In the genomic region with DNA sequence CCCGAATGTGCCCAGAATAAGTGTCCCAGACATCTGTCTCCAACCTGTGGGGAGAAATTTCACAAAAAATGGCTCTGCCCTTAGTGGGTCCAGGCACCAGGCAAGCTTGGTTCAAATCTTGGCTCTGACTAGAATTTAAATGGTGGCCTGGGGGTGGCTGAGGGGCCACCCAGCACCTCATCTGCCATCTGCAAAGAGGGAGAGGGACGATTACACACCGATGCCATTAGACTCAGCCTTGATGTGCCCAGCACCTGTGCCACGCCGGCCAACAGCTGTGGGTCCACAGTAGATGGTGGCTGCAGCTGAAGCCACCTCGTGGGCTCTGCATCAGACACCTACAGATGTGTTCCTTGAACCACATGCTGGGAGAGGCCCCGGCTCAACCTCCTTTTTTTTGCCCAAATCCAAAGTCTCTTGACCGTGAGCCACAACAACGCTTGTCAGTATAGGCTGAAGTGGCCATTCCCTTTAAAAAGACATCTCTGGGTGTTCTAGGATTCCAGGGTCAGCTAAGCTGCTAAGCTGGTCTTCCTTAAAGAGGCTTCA, we compare ENCODE assay signal across 10 cellular contexts.
"Had no signal": no experiment of that assay in that cellular context is flagged by ENCODE, and none has a peak within 500 bp of the region (broad histone marks: within the 10 kb centered on the region; RNA-seq: fewer than 3 reads in every experiment).

No MANE protein-coding gene starts in this region.

- H3K4me3 Mint-ChIP-seq: activated naive CD4-positive, alpha-beta T cell treated with anti-CD3 and anti-CD28 coated beads, Interleukin-2, amount 50 U/mL, for 24 hours; activated T-cell treated with anti-CD3 and anti-CD28 coated beads, Interleukin-2, amount 50 U/mL, for 4 hours; stimulated activated naive CD8-positive, alpha-beta T cell treated with anti-CD3 and anti-CD28 coated beads, Interleukin-15, Interleukin-2, amounts not matched to agents 100 ng/mL and 50 ng/mL, for 24 hours; type B pancreatic cell had no signal

- ATAC-seq: activated T-cell treated with anti-CD3 and anti-CD28 coated beads, Interleukin-2, amount 50 U/mL, for 4 hours had no signal

- H3K36me3 Mint-ChIP-seq: activated naive CD4-positive, alpha-beta T cell treated with anti-CD3 and anti-CD28 coated beads, Interleukin-2, amount 50 U/mL, for 24 hours; type B pancreatic cell had no signal

- DNase-seq: activated CD4-positive, alpha-beta T cell treated with anti-CD3 and anti-CD28 coated beads, Interleukin-2, amount 50 U/mL, for 48 hours; activated effector memory CD4-positive, alpha-beta T cell treated with Interleukin-2 at 50 U/mL for 16 hours; activated T-cell treated with anti-CD3 and anti-CD28 coated beads, Interleukin-2, amount 50 U/mL, for 4 hours; kidney; midbrain; nucleus accumbens had no signal

- H3K27ac Mint-ChIP-seq: activated naive CD4-positive, alpha-beta T cell treated with anti-CD3 and anti-CD28 coated beads, Interleukin-2, amount 50 U/mL, for 24 hours; stimulated activated naive CD8-positive, alpha-beta T cell treated with anti-CD3 and anti-CD28 coated beads, Interleukin-15, Interleukin-2, amounts not matched to agents 100 ng/mL and 50 ng/mL, for 24 hours; type B pancreatic cell had no signal

- H3K4me1 Mint-ChIP-seq: activated naive CD4-positive, alpha-beta T cell treated with anti-CD3 and anti-CD28 coated beads, Interleukin-2, amount 50 U/mL, for 24 hours had no signal

- H3K27ac ChIP-seq: VCaP had no signal

- H3K9me3 Mint-ChIP-seq: activated naive CD4-positive, alpha-beta T cell treated with anti-CD3 and anti-CD28 coated beads, Interleukin-2, amount 50 U/mL, for 24 hours; activated T-cell treated with anti-CD3 and anti-CD28 coated beads, Interleukin-2, amount 50 U/mL, for 4 hours; stimulated activated naive CD8-positive, alpha-beta T cell treated with anti-CD3 and anti-CD28 coated beads, Interleukin-15, Interleukin-2, amounts not matched to agents 100 ng/mL and 50 ng/mL, for 24 hours; type B pancreatic cell had no signal
